Comparison of ENCODE assay signal across 8 cellular contexts in genomic region chr16:4426021-4426684, GRCh38. TPM values are rescaled to one million over a fixed set of nuclear protein-coding genes. Genes with fewer than 3 reads are reported as not detected.
DNase-seq lines count a peak whose midpoint lies in the region; TF ChIP-seq lines count a peak whose summit lies in the region.

No MANE protein-coding gene starts in this region.

- peaks cover 15 to 21% of the 10 kb centered on the region in 2 experiments for H3K4me1 Mint-ChIP-seq in H9

- H3K4me3 ChIP-seq in MM.1S (ENCODE audit: low read length), result peak overlapping the region; percentile 100
- H3K4me3 ChIP-seq in muscle layer of colon (ENCODE audit: low read depth in 1 of 2, low read length in 2 of 2), result peak overlapping the region; percentile 86 to 98

- H3K36me3 ChIP-seq in MM.1S (replicated peaks; ENCODE audit: insufficient read depth, low read length) (peaks cover 3% of the 10 kb centered on the region; the same call in 1 of the 2 replicates), muscle layer of colon (ENCODE audit: insufficient read depth, low read length) (no peaks in the 10 kb centered on the region)

- H3K79me1 ChIP-seq in H9 (ENCODE audit: insufficient read depth, low read depth, low read length, poor library complexity, severe bottlenecking), result no peaks in the 10 kb centered on the region

- H3K4me1 ChIP-seq in H9 (ENCODE audit: insufficient read depth, low read length) (no peaks in the 10 kb centered on the region), MM.1S (ENCODE audit: low read length) (peaks cover 12% of the 10 kb centered on the region), muscle layer of colon (ENCODE audit: insufficient read depth, low read length) (peaks cover 19% of the 10 kb centered on the region)

- peak overlapping the region; percentile 6; the same call in 1 of the 2 replicates for H3K14ac ChIP-seq in H9 (ENCODE audit: insufficient read depth, low read length)

- H3K18ac ChIP-seq in H9 (ENCODE audit: insufficient read length, low read depth, low read length), result no peak overlapping the region

- H3K27ac ChIP-seq in H9 (ENCODE audit: insufficient read length, low read depth, low read length) (no peak overlapping the region), MM.1S (ENCODE audit: low read length) (peak overlapping the region; percentile 89), cingulate gyrus (ENCODE audit: low read depth, low read length) (peak overlapping the region; percentile 99), muscle layer of colon (ENCODE audit: low read depth, low read length) (peak overlapping the region; percentile 97)

- no CpG with 5 or more reads among the region's 31 CpGs for WGBS in H9 (ENCODE audit: extremely low coverage, insufficient read length, low lambda C conversion rate)

- H3K4me2 ChIP-seq in H9 (ENCODE audit: insufficient read depth, insufficient read length, low read length) (peak overlapping the region; percentile 99), MM.1S (ENCODE audit: low read depth, low read length) (peak overlapping the region; percentile 90)

- H3K9me3 Mint-ChIP-seq in H9, result no peaks in the 10 kb centered on the region

- DNase-seq in NK-92 treated with Interleukin-12 subunit alpha and Interleukin-12 subunit beta, amount 100 ng/mL, for 24 hours (lab: John Stamatoyannopoulos, UW), result peak; percentile 73
- DNase-seq in NK-92 (lab: John Stamatoyannopoulos, UW; ENCODE audit: unreplicated experiment), result no peak
- DNase-seq in H9, result no peak
- DNase-seq in MM.1S, result peak; percentile 29
- no peak for DNase-seq in SKM-1 (lab: John Stamatoyannopoulos, UW; ENCODE audit: unreplicated experiment)
- DNase-seq in hepatic stellate cell (ENCODE audit: low spot score), result no peak

- H3K27ac Mint-ChIP-seq in H9, result peak overlapping the region; percentile 94 to 98 (median 96)

- no peak overlapping the region for H2AFZ ChIP-seq in H9 (ENCODE audit: low read length)
- H2AFZ ChIP-seq in MM.1S (ENCODE audit: low read length), result peak overlapping the region; percentile 98

- peaks cover 12% of the 10 kb centered on the region; the same call in 1 of the 2 replicates for H3K79me2 ChIP-seq in H9 (ENCODE audit: insufficient read depth, low read length)
- H3K79me2 ChIP-seq in MM.1S (ENCODE audit: low read length), result peaks cover 53% of the 10 kb centered on the region

- no peak overlapping the region for H2AK5ac ChIP-seq in H9 (ENCODE audit: insufficient read length, low read length)

- H3K36me3 Mint-ChIP-seq in H9 (ENCODE audit: insufficient read depth in 1 of 3, low read depth in 3 of 3), result peaks cover 14 to 22% (median 16%) of the 10 kb centered on the region in 3 experiments; a peak in 6 of 7 replicates

- H4K20me1 ChIP-seq in H9 (ENCODE audit: control insufficient read depth, insufficient read depth, insufficient read length) (no peaks in the 10 kb centered on the region), MM.1S (ENCODE audit: insufficient read depth, low read length) (no peaks in the 10 kb centered on the region)

- no peak overlapping the region for H3T11ph ChIP-seq in H9 (ENCODE audit: low read length)

- no peak overlapping the region for H3K23ac ChIP-seq in H9 (ENCODE audit: insufficient read length, low read depth, low read length)

- no peak overlapping the region for H2BK12ac ChIP-seq in H9 (ENCODE audit: insufficient read length, low read depth, low read length)

- H3K56ac ChIP-seq in H9 (ENCODE audit: insufficient read length, low read depth, low read length), result no peak overlapping the region

- TF ChIP-seq CTCF in H9 (conservative IDR thresholded peaks at IDR 0.05) (no peak), MM.1S (IDR thresholded peaks at IDR 0.05; ENCODE audit: low read length) (no peak)

- peaks cover 7% of the 10 kb centered on the region for H3K23me2 ChIP-seq in H9 (ENCODE audit: insufficient read length, low read depth, low read length, poor library complexity, severe bottlenecking)

- no peak overlapping the region for H2BK20ac ChIP-seq in H9 (ENCODE audit: low read depth, low read length, poor library complexity, severe bottlenecking)

- H2BK15ac ChIP-seq in H9 (ENCODE audit: low read depth, low read length), result no peak overlapping the region

- H3K9me2 ChIP-seq in MM.1S (replicated peaks; ENCODE audit: insufficient read depth, low read length), result no peaks in the 10 kb centered on the region

- H4K8ac ChIP-seq in H9 (replicated peaks; ENCODE audit: insufficient read length, low read depth, low read length), result no peak overlapping the region

- no peaks in the 10 kb centered on the region for H3K27me3 Mint-ChIP-seq in H9 (ENCODE audit: low read depth)

- no peak overlapping the region for H2BK5ac ChIP-seq in H9 (ENCODE audit: insufficient read length, low read length)

- H4K5ac ChIP-seq in H9 (ENCODE audit: insufficient read length, low read depth, low read length), result no peak overlapping the region

- peak overlapping the region; percentile 99 for H3K4me3 Mint-ChIP-seq in H9

- H2BK120ac ChIP-seq in H9 (ENCODE audit: low read depth, low read length, poor library complexity, severe bottlenecking), result no peak overlapping the region

- H3K9ac ChIP-seq in H9 (ENCODE audit: extremely low read depth, insufficient read length, low read length), result peak overlapping the region; percentile 89
- peak overlapping the region; percentile 98 for H3K9ac ChIP-seq in MM.1S (ENCODE audit: low read length)
- H3K9ac ChIP-seq in muscle layer of colon (ENCODE audit: low read length), result peak overlapping the region; percentile 76

- H3K4ac ChIP-seq in H9 (ENCODE audit: low read depth, low read length), result no peak overlapping the region

- H3K27me3 ChIP-seq in H9 (ENCODE audit: insufficient read depth, low read length), result no peaks in the 10 kb centered on the region
- no peaks in the 10 kb centered on the region for H3K27me3 ChIP-seq in MM.1S (replicated peaks; ENCODE audit: insufficient read depth, low read length)
- no peaks in the 10 kb centered on the region for H3K27me3 ChIP-seq in muscle layer of colon (ENCODE audit: control insufficient read depth in 1 of 2, insufficient read depth in 2 of 2, low read length in 2 of 2)

- no peak overlapping the region for H4K91ac ChIP-seq in H9 (ENCODE audit: insufficient read length, low read depth, low read length)

- H3K9me3 ChIP-seq in H9 (ENCODE audit: control insufficient read depth, low read depth, low read length), result no peaks in the 10 kb centered on the region
- no peaks in the 10 kb centered on the region for H3K9me3 ChIP-seq in MM.1S (replicated peaks; ENCODE audit: insufficient read depth, low read length)
- no peaks in the 10 kb centered on the region for H3K9me3 ChIP-seq in muscle layer of colon (ENCODE audit: low read length)

- H3F3A ChIP-seq in MM.1S (ENCODE audit: insufficient read depth, low read length), result peaks cover 7% of the 10 kb centered on the region; the same call in 1 of the 2 replicates

RNA-seq across cellular contexts. Expression of gene DNAJA3, which starts 0.5 kb away (rescaled TPM):
- total RNA-seq in H9 (2021), result 56.2 and 60.5 TPM in 2 replicates

RNA-seq across cellular contexts. Expression of gene CORO7, which starts 9.8 kb away (rescaled TPM):
- 33.8 and 38.4 TPM in 2 replicates for total RNA-seq in H9 (2021)

RNA-seq across cellular contexts. Expression of gene NMRAL1, which starts 48.3 kb away (rescaled TPM):
- 74.1 and 78.9 TPM in 2 replicates for total RNA-seq in H9 (2021)

RNA-seq across cellular contexts. Expression of gene HMOX2, which starts 50.0 kb away (rescaled TPM):
- 44.4 and 45.7 TPM in 2 replicates for total RNA-seq in H9 (2021)

RNA-seq across cellular contexts. Expression of gene VASN, which starts 54.5 kb away (rescaled TPM):
- total RNA-seq in H9 (2021), result 10.8 and 11.0 TPM in 2 replicates

Comparison
In these comparisons a context has a peak if more than half of its experiments do, and no peak if none do; other contexts are left out.
1. DNase-seq: peak in NK-92 treated with Interleukin-12 subunit alpha and Interleukin-12 subunit beta, amount 100 ng/mL, for 24 hours (single experiment) and MM.1S (single experiment); none in NK-92 (single experiment), H9 (single experiment), SKM-1 (single experiment) and hepatic stellate cell (single experiment).
2. Peak in every context shown above with its lines, with median percentiles within 50 percentile points of each other: H3K9ac ChIP-seq.